9 cellular contexts compared by ENCODE assay signal in the genomic region with DNA sequence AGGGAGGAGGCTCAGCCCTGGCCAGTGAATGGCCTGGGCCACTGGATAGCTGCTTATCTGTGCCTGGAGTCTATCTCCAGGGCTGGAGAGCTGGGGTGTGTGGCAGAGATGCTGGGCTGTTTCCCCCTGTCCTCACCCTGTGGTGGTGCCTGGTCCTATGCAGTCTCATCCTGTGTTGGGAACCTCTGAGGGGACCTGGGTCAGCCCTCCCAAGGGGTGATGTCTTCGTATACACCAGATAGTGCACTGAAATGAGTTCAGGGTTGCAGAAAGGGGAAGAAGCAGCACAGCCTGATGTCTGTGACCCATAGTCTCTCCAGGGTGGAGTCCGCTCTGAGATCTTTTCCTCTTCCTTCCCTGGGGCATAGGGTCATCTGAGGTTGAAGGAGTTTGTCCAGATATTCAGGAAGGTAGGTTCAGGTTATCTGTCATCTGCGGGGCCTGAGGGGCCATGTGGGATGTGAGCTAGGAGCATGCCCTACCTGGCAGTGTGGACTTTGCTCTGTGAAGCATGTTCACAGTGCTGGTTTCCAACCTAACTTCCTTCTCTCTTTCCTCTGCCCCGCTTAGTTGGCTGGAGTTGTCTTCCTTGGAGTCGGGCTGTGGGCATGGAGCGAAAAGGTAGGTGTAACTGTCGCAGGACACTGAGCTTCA. TPM values are rescaled to one million over a fixed set of nuclear protein-coding genes. Genes with fewer than 3 reads are reported as not detected.
A peak's percentile ranks its signal among the peaks of the same experiment; 100 is the strongest.
DNase-seq lines count a peak whose midpoint lies in the region; ATAC-seq and TF ChIP-seq lines count a peak whose summit lies in the region.
"Had no signal": no experiment of that assay in that cellular context is flagged by ENCODE, and none has a peak within 500 bp of the region (broad histone marks: within the 10 kb centered on the region; RNA-seq: fewer than 3 reads in every experiment).

No MANE protein-coding gene starts in this region.

- H3K27ac ChIP-seq in suprapubic skin, result peak overlapping the region; percentile 87

- intact Hi-C loops in activated CD4-positive, alpha-beta T cell treated with anti-CD3 and anti-CD28 coated beads for 36 hours (cut with DNase I, micrococcal nuclease), result loop anchor here in 1 of 2 experiments (2.0 kb wide), 2 partner anchors 37 to 49 kb away; a partner anchor contains a TSS
- intact Hi-C loops in left colon (cut with DNase I, micrococcal nuclease), result loop anchor here in 1 of 2 donors (2.0 kb wide), 1 partner anchor 59 kb away; no protein-coding TSS in a partner anchor

- H3K27me3 ChIP-seq in adipocyte (replicated peaks; ENCODE audit: control insufficient read depth, insufficient read depth, low read length) (no peaks in the 10 kb centered on the region), suprapubic skin (no peaks in the 10 kb centered on the region)

- no peak overlapping the region for H3K4me3 Mint-ChIP-seq in activated CD4-positive, alpha-beta T cell treated with anti-CD3 and anti-CD28 coated beads for 36 hours

- peaks cover 65% of the 10 kb centered on the region for H3K4me1 Mint-ChIP-seq in activated CD4-positive, alpha-beta T cell treated with anti-CD3 and anti-CD28 coated beads for 36 hours

- CTCF ChIA-PET in activated CD4-positive, alpha-beta T cell treated with anti-CD3 and anti-CD28 coated beads for 36 hours (lab: Charles Lee), result interaction anchor here (0.6 to 16.9 kb wide), 17 partner anchors 16 to 142 kb away, joined by 3 to 372 read pairs (median 9); a partner anchor contains a TSS

- POLR2A ChIA-PET in activated CD4-positive, alpha-beta T cell treated with anti-CD3 and anti-CD28 coated beads for 36 hours (lab: Charles Lee), result interaction anchor here (0.6 to 2.3 kb wide), 5 partner anchors 16 to 96 kb away, joined by 3 to 10 read pairs (median 3); a partner anchor contains a TSS

- peak overlapping the region; percentile 98 for H3K27ac Mint-ChIP-seq in activated CD4-positive, alpha-beta T cell treated with anti-CD3 and anti-CD28 coated beads for 36 hours

- H3K27me3 Mint-ChIP-seq in activated CD4-positive, alpha-beta T cell treated with anti-CD3 and anti-CD28 coated beads for 36 hours, result no peaks in the 10 kb centered on the region

- no peak for TF ChIP-seq CTCF in suprapubic skin (IDR thresholded peaks at IDR 0.05)

- peaks cover 96% of the 10 kb centered on the region for H3K4me1 ChIP-seq in adipocyte (ENCODE audit: control insufficient read depth, insufficient read depth, low read length)
- peaks cover 80% of the 10 kb centered on the region for H3K4me1 ChIP-seq in suprapubic skin

- TF ChIP-seq EP300 in suprapubic skin (IDR thresholded peaks at IDR 0.05), result no peak

- H3K36me3 Mint-ChIP-seq in activated CD4-positive, alpha-beta T cell treated with anti-CD3 and anti-CD28 coated beads for 36 hours (ENCODE audit: low read depth), result peaks cover 32% of the 10 kb centered on the region

- H3K36me3 ChIP-seq in adipocyte (ENCODE audit: control insufficient read depth, insufficient read depth, low read length, severe bottlenecking) (peaks cover 23% of the 10 kb centered on the region), suprapubic skin (peaks cover 29% of the 10 kb centered on the region)

- peak overlapping the region; percentile 77 for H3K9ac ChIP-seq in adipocyte (ENCODE audit: low read length)

- no peak for DNase-seq in activated CD4-positive, alpha-beta T cell treated with anti-CD3 and anti-CD28 coated beads for 36 hours
- DNase-seq in activated CD4-positive, alpha-beta T cell treated with anti-CD3 and anti-CD28 coated beads for 48 hours, result no peak
- DNase-seq in adipocyte (ENCODE audit: low read depth), result no peak
- DNase-seq in left colon, result peak; percentile 50 to 59
- no peak for DNase-seq in suprapubic skin (ENCODE audit: low spot score in 2 of 2)
- no peak for DNase-seq in stimulated activated CD4-positive, alpha-beta T cell treated with anti-CD3 and anti-CD28 coated beads, Interleukin-12 subunit alpha, Interleukin-12 subunit beta, amount 100 ng/mL, for 4 hours
- no peak for DNase-seq in RKO (ENCODE audit: low spot score)
- DNase-seq: ACHN had no signal

- 61% methylated on average over 7 of the region's 7 CpGs for WGBS in suprapubic skin

- H3K9me3 ChIP-seq in adipocyte (ENCODE audit: control insufficient read depth, low read length) (no peaks in the 10 kb centered on the region), suprapubic skin (no peaks in the 10 kb centered on the region)

- no peak for TF ChIP-seq POLR2A in suprapubic skin (IDR thresholded peaks at IDR 0.05)

- ATAC-seq in activated CD4-positive, alpha-beta T cell treated with anti-CD3 and anti-CD28 coated beads for 36 hours, result no peak
- ATAC-seq in left colon, result peak; percentile 80
- no peak for ATAC-seq in GM18861 (IDR thresholded peaks at IDR 0.05; ENCODE audit: unreplicated experiment)

- no peaks in the 10 kb centered on the region for H3K9me3 Mint-ChIP-seq in activated CD4-positive, alpha-beta T cell treated with anti-CD3 and anti-CD28 coated beads for 36 hours (ENCODE audit: low read depth)

- H3K4me3 ChIP-seq in adipocyte (ENCODE audit: low read length) (no peak overlapping the region), suprapubic skin (no peak overlapping the region)

RNA-seq across cellular contexts. Expression of a gene that starts 33.4 kb away (rescaled TPM):
- total RNA-seq in activated CD4-positive, alpha-beta T cell treated with anti-CD3 and anti-CD28 coated beads for 36 hours, result under 1 TPM in 1 of 2 experiments, not detected in 1; 0.11 TPM
- total RNA-seq in left colon, result not detected
- total RNA-seq in suprapubic skin, result under 1 TPM in 2 of 4 donors, not detected in 2; 0.18 to 0.23 TPM

RNA-seq across cellular contexts. Expression of a gene that starts 50.2 kb away (rescaled TPM):
- 10 to 100 TPM; 37.6 to 43.8 TPM for total RNA-seq in activated CD4-positive, alpha-beta T cell treated with anti-CD3 and anti-CD28 coated beads for 36 hours
- total RNA-seq in left colon, result 10 to 100 TPM; 85.6 TPM
- total RNA-seq in suprapubic skin, result 100 to 1,000 TPM in 3 of 4 donors, 10 to 100 TPM in 1; 99.7 to 145 (median 122) TPM

Comparison
In these comparisons a context has a peak if more than half of its experiments do, and no peak if none do; other contexts are left out.
1. DNase-seq: peak in left colon (2 of 2); none in activated CD4-positive, alpha-beta T cell treated with anti-CD3 and anti-CD28 coated beads for 36 hours (single experiment), activated CD4-positive, alpha-beta T cell treated with anti-CD3 and anti-CD28 coated beads for 48 hours (single experiment), adipocyte (single experiment), suprapubic skin (0 of 2), stimulated activated CD4-positive, alpha-beta T cell treated with anti-CD3 and anti-CD28 coated beads, Interleukin-12 subunit alpha, Interleukin-12 subunit beta, amount 100 ng/mL, for 4 hours (single experiment) and RKO (single experiment).